In the genomic region with DNA sequence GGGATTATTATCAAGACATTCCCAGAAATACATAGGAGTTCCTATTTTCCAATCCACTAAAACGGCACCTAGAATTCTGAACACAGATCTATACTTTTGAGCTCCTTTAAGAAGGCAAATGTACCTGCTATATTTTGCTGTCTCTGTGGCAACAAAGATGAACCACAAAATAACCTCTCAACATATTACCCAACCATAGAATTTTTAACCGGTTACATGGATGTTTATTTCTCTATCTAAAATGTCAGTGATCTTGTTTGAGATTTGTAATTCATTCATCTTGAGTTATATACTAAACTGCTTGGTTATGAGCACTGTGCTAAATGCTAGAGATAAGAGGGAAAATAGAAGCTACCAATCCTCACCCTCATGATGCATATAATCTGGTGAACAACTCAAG, we compare ENCODE assay signal across 24 cellular contexts.
"Had no signal": no experiment of that assay in that cellular context is flagged by ENCODE, and none has a peak within 500 bp of the region (broad histone marks: within the 10 kb centered on the region; RNA-seq: fewer than 3 reads in every experiment).

No MANE protein-coding gene starts in this region.

- H3K27me3 ChIP-seq: colonic mucosa, esophagus squamous epithelium, gastrocnemius medialis, heart right ventricle, left lung had no signal

- H3K27ac ChIP-seq: colonic mucosa, epithelial cell of prostate, esophagus squamous epithelium, gastrocnemius medialis, heart right ventricle, left lung, lower lobe of right lung had no signal

- FAIRE-seq: endometrium, keratinocyte had no signal

- H3K36me3 ChIP-seq: colonic mucosa, esophagus squamous epithelium, gastrocnemius medialis, heart right ventricle, left lung, lower lobe of right lung had no signal

- DNase-seq: colonic mucosa; cortex of kidney; effector CD8-positive, alpha-beta T cell; effector memory CD8-positive, alpha-beta T cell; endodermal cell; erythroblast; esophagus squamous epithelium; foreskin fibroblast; foreskin melanocyte; gastrocnemius medialis; glutamatergic neuron; head of caudate nucleus; heart right ventricle; hippocampal formation; left cardiac atrium; left lung; left ventricle myocardium superior; lower lobe of right lung; mucosa of descending colon; naive B cell; naive thymus-derived CD8-positive, alpha-beta T cell had no signal

- H3K4me1 ChIP-seq: colonic mucosa, esophagus squamous epithelium, gastrocnemius medialis, left lung, lower lobe of right lung had no signal

- H3K4me3 ChIP-seq: colonic mucosa, esophagus squamous epithelium, gastrocnemius medialis, heart right ventricle, left lung, lower lobe of right lung, mucosa of descending colon had no signal
